ENCODE assay signal across 30 cellular contexts in the genomic region with DNA sequence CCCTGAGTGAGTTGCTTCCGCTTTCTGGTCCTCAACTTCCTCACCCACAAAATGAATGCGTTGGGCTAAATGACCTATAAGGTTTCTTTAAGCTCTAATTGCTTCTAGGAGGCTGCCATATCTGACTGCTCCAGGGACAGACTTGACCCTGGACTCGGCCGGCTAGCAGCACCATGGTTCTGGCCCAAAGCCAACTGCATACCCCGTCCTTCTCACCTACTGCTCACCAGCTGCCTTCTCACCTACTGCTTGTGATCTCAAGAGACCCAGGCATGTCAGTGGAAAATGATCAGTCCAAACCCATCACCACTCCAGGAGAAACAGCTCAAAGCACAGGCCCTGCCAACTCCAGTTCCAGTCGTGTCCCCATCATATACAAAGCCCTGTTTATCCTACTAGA.
"Had no signal": no experiment of that assay in that cellular context is flagged by ENCODE, and none has a peak within 500 bp of the region (broad histone marks: within the 10 kb centered on the region; RNA-seq: fewer than 3 reads in every experiment).

No MANE protein-coding gene starts in this region.

- H3K27me3 ChIP-seq: adrenal gland, body of pancreas, colonic mucosa had no signal

- DNase-seq: activated CD4-positive, alpha-beta memory T cell treated with anti-CD3 and anti-CD28 coated beads for 36 hours; activated CD4-positive, alpha-beta T cell treated with anti-CD3 and anti-CD28 coated beads for 36 hours; activated CD4-positive, alpha-beta T cell treated with anti-CD3 and anti-CD28 coated beads, Interleukin-2, amount 10 ng/mL, durations not matched to agents 24 days and 14 days; activated CD4-positive, CD25-positive, alpha-beta regulatory T cell; activated CD4-positive, CD25-positive, alpha-beta regulatory T cell treated with anti-CD3 and anti-CD28 coated beads, Interleukin-2, amount 50 U/mL, for 72 hours; activated CD8-positive, alpha-beta memory T cell treated with anti-CD3 and anti-CD28 coated beads, Interleukin-2, amount 10 ng/mL, durations not matched to agents 7 days and 5 days; activated CD8-positive, alpha-beta memory T cell treated with anti-CD3 and anti-CD28 coated beads, Interleukin-2, amount 50 U/mL, for 4 hours; activated CD8-positive, alpha-beta T cell treated with anti-CD3 and anti-CD28 coated beads, Interleukin-2, amount 10 ng/mL, durations not matched to agents 7 days and 5 days; activated effector memory CD4-positive, alpha-beta T cell treated with anti-CD3 and anti-CD28 coated beads, Interleukin-2, amount 50 U/mL, for 16 hours; activated naive CD4-positive, alpha-beta T cell treated with anti-CD3 and anti-CD28 coated beads for 36 hours; activated naive CD8-positive, alpha-beta T cell treated with anti-CD3 and anti-CD28 coated beads for 36 hours; activated naive CD8-positive, alpha-beta T cell treated with anti-CD3 and anti-CD28 coated beads, Interleukin-2, amount 50 U/mL, for 24 hours; activated T-cell treated with anti-CD3 and anti-CD28 coated beads, Interleukin-2, amount 50 U/mL, for 1 hour; activated T-cell treated with anti-CD3 and anti-CD28 coated beads, Interleukin-2, amount 50 U/mL, for 48 hours; adrenal gland; amygdala; aorta; body of pancreas; central memory CD4-positive, alpha-beta T cell; cerebellar nuclear complex; colonic mucosa; effector CD8-positive, alpha-beta T cell; foreskin fibroblast; head of caudate nucleus; hypothalamus; T1000 had no signal

- FAIRE-seq: endometrium, endothelial cell of umbilical vein, frontal cortex had no signal

- H3K4me3 ChIP-seq: adrenal gland, body of pancreas, colonic mucosa had no signal

- ATAC-seq: activated CD4-positive, alpha-beta T cell treated with anti-CD3 and anti-CD28 coated beads for 36 hours; activated CD8-positive, alpha-beta memory T cell treated with anti-CD3 and anti-CD28 coated beads, Interleukin-2, amount 10 ng/mL, durations not matched to agents 7 days and 5 days; activated CD8-positive, alpha-beta T cell treated with anti-CD3 and anti-CD28 coated beads, Interleukin-2, amount 10 ng/mL, durations not matched to agents 7 days and 5 days; activated naive CD8-positive, alpha-beta T cell treated with anti-CD3 and anti-CD28 coated beads, Interleukin-2, amount 50 U/mL, for 24 hours; body of pancreas had no signal

- H3K36me3 ChIP-seq: adrenal gland, colonic mucosa had no signal

- H3K9me3 ChIP-seq: adrenal gland, body of pancreas, colonic mucosa had no signal

- H3K27ac ChIP-seq: adrenal gland, body of pancreas, colonic mucosa, epithelial cell of prostate had no signal

- H3K4me1 ChIP-seq: adrenal gland, body of pancreas, colonic mucosa had no signal
